In the genomic region with DNA sequence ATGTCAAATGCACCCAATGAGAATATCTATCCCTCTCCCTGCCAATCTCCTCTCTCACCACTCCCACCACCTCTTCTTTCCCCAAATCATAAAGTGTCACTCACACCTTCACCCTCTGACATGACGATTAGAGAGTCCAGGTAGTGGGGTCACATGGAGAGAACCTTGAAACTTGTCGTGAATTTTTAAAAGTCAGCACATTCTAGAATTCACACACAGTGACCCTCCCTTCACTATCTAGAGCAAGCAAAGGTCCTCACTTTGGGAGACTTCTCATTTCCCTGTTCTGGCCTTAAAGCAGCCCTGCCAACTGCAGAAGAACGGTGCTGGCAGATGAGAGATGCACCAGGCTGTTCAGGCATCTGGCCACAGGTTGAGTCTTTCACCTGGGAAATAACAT, we compare ENCODE assay signal across 8 cellular contexts.
A peak's percentile ranks its signal among the peaks of the same experiment; 100 is the strongest.
DNase-seq lines count a peak whose midpoint lies in the region; ATAC-seq and TF ChIP-seq lines count a peak whose summit lies in the region.
"Had no signal": no experiment of that assay in that cellular context is flagged by ENCODE, and none has a peak within 500 bp of the region (broad histone marks: within the 10 kb centered on the region; RNA-seq: fewer than 3 reads in every experiment).

No MANE protein-coding gene starts in this region.

- TF ChIP-seq CTCF in Loucy (conservative IDR thresholded peaks at IDR 0.05; ENCODE audit: low read length) (no peak), coronary artery (IDR thresholded peaks at IDR 0.05) (no peak), sigmoid colon (IDR thresholded peaks at IDR 0.05) (no peak)

- H3K27me3 ChIP-seq in CD4-positive, CD25-positive, alpha-beta regulatory T cell (ENCODE audit: control insufficient read depth, insufficient read depth, low read length) = no peaks in the 10 kb centered on the region
- H3K27me3 ChIP-seq in Loucy (ENCODE audit: insufficient read depth, low read length, poor library complexity, severe bottlenecking) (no peaks in the 10 kb centered on the region), sigmoid colon (no peaks in the 10 kb centered on the region)

- peaks cover 37 to 90% (median 67%) of the 10 kb centered on the region in 4 donors for H3K4me1 Mint-ChIP-seq in CD4-positive, CD25-positive, alpha-beta regulatory T cell

- no peak overlapping the region for H3K9ac ChIP-seq in Loucy (ENCODE audit: low read depth, low read length, poor library complexity, severe bottlenecking)

- H3K4me3 ChIP-seq in CD4-positive, CD25-positive, alpha-beta regulatory T cell (ENCODE audit: low read depth, low read length) = no peak overlapping the region
- no peak overlapping the region for H3K4me3 ChIP-seq in Loucy (ENCODE audit: low read length, poor library complexity, severe bottlenecking)
- H3K4me3 ChIP-seq in coronary artery = no peak overlapping the region
- no peak overlapping the region for H3K4me3 ChIP-seq in sigmoid colon

- TF ChIP-seq EP300 in sigmoid colon (IDR thresholded peaks at IDR 0.05) = no peak

- no peaks in the 10 kb centered on the region for H3K9me2 ChIP-seq in Loucy (replicated peaks; ENCODE audit: low read depth, low read length)

- H3K27me3 Mint-ChIP-seq in CD4-positive, CD25-positive, alpha-beta regulatory T cell = no peaks in the 10 kb centered on the region

- no peaks in the 10 kb centered on the region for H3K9me3 ChIP-seq in CD4-positive, CD25-positive, alpha-beta regulatory T cell (ENCODE audit: control insufficient read depth in 2 of 2, low read length in 2 of 2)
- no peaks in the 10 kb centered on the region for H3K9me3 ChIP-seq in Loucy (ENCODE audit: insufficient read depth, low read depth, low read length)
- no peaks in the 10 kb centered on the region for H3K9me3 ChIP-seq in sigmoid colon

- peak overlapping the region; percentile 19 for H3K4me2 ChIP-seq in Loucy (ENCODE audit: low read depth, low read length, poor library complexity, severe bottlenecking)

- intact Hi-C loops in sigmoid colon (cut with DNase I) = no loop called here

- peak overlapping the region; percentile 1 to 74 (median 64) for H3K4me3 Mint-ChIP-seq in CD4-positive, CD25-positive, alpha-beta regulatory T cell

- no peaks in the 10 kb centered on the region for H3K9me3 Mint-ChIP-seq in CD4-positive, CD25-positive, alpha-beta regulatory T cell

- peaks cover 48% of the 10 kb centered on the region for H3K4me1 ChIP-seq in CD4-positive, CD25-positive, alpha-beta regulatory T cell (ENCODE audit: control insufficient read depth, insufficient read depth, low read length, poor library complexity, severe bottlenecking)
- peaks cover 61% of the 10 kb centered on the region for H3K4me1 ChIP-seq in Loucy (ENCODE audit: insufficient read depth, low read length, poor library complexity, severe bottlenecking)
- peaks cover 0 to 95% (median 82%) of the 10 kb centered on the region in 4 donors for H3K4me1 ChIP-seq in sigmoid colon

- no peak overlapping the region for H3K27ac ChIP-seq in CD4-positive, CD25-positive, alpha-beta regulatory T cell (ENCODE audit: insufficient read depth, low read length, poor library complexity, severe bottlenecking)
- peak overlapping the region; percentile 21 to 75 for H3K27ac ChIP-seq in coronary artery
- peak overlapping the region; percentile 38 to 67 (median 56) for H3K27ac ChIP-seq in sigmoid colon

- DNase-seq in CD4-positive, CD25-positive, alpha-beta regulatory T cell = no peak
- peak; percentile 56 for DNase-seq in coronary artery (ENCODE audit: low spot score)
- DNase-seq in sigmoid colon = no peak
- DNase-seq in iPS-NIHi7 (ENCODE audit: extremely low spot score) = no peak
- DNase-seq in stimulated activated CD4-positive, alpha-beta T cell treated with anti-CD3 and anti-CD28 coated beads, Interleukin-4, amount 100 ng/mL, for 4 hours = no peak
- DNase-seq in ACHN = no peak
- DNase-seq: hypothalamus had no signal

- peaks cover 30% of the 10 kb centered on the region for H3K36me3 Mint-ChIP-seq in CD4-positive, CD25-positive, alpha-beta regulatory T cell

- in situ Hi-C loops in ACHN (cut with HindIII; ENCODE audit: low pct_ligation_motif_present, low pct_unique_long_range_greater_than_20kb, low sequenced_read_pairs) = no loop called here

- no peak for TF ChIP-seq POLR2A in sigmoid colon (IDR thresholded peaks at IDR 0.05)

- H3K36me3 ChIP-seq in CD4-positive, CD25-positive, alpha-beta regulatory T cell (ENCODE audit: control insufficient read depth, insufficient read depth, low read length) = peaks cover 24% of the 10 kb centered on the region
- H3K36me3 ChIP-seq in Loucy (ENCODE audit: insufficient read depth, low read length) (peaks cover 68% of the 10 kb centered on the region), sigmoid colon (no peaks in the 10 kb centered on the region)

- peak overlapping the region; percentile 74 to 90 (median 88) for H3K27ac Mint-ChIP-seq in CD4-positive, CD25-positive, alpha-beta regulatory T cell

- no peak overlapping the region for H2AFZ ChIP-seq in Loucy (ENCODE audit: low read length)

- H3K79me2 ChIP-seq in Loucy (ENCODE audit: insufficient read depth, low read length) = peaks cover 99% of the 10 kb centered on the region

- no peaks in the 10 kb centered on the region for H3F3A ChIP-seq in Loucy (ENCODE audit: low read depth)

- WGBS in sigmoid colon, 2 donors = 74 to 83% methylated on average over 3 of the region's 3 CpGs

- peaks cover 97% of the 10 kb centered on the region for H4K20me1 ChIP-seq in Loucy (ENCODE audit: insufficient read depth, low read length, poor library complexity, severe bottlenecking)

- ATAC-seq in CD4-positive, CD25-positive, alpha-beta regulatory T cell (ENCODE audit: low read depth in 2 of 2) = no peak
